In the genomic region with DNA sequence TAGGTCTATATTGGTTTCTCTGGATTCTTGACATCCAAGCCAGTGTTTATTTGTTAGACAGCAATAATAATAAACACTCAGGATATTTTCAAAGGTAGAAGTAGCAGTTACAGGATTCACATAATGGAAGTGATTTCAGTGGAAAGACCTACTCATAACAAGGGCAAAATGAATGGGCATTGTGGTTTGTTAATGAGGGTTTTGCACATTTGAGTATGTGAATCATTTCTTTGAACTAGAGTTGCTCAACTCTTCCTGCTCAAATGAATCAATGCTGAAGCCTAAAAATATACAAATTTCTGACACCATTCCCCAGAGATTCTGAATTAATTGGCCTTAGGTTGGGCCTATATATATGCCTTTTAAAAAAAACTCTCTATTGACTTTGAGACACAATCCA, we compare ENCODE assay signal across 19 cellular contexts. TPM values are rescaled to one million over a fixed set of nuclear protein-coding genes. Genes with fewer than 3 reads are reported as not detected.
DNase-seq lines count a peak whose midpoint lies in the region; ATAC-seq and TF ChIP-seq lines count a peak whose summit lies in the region.
"Had no signal": no experiment of that assay in that cellular context is flagged by ENCODE, and none has a peak within 500 bp of the region (broad histone marks: within the 10 kb centered on the region; RNA-seq: fewer than 3 reads in every experiment).

No MANE protein-coding gene starts in this region.

- no peak for TF ChIP-seq POLR2A in prostate gland (IDR thresholded peaks at IDR 0.05)
- TF ChIP-seq POLR2A in gastroesophageal sphincter (IDR thresholded peaks at IDR 0.05), result no peak

- DNase-seq in activated naive CD4-positive, alpha-beta T cell treated with anti-CD3 and anti-CD28 coated beads, Interleukin-2, amount 50 U/mL, for 72 hours (ENCODE audit: low spot score in 2 of 2), result no peak
- DNase-seq in activated naive CD4-positive, alpha-beta T cell treated with anti-CD3 and anti-CD28 coated beads for 36 hours, result no peak
- DNase-seq in NOMO-1 treated with dmso at 0.1 percent for 144 hours (lab: John Stamatoyannopoulos, UW; ENCODE audit: unreplicated experiment) (peak; percentile 72), epithelial cell of esophagus (ENCODE audit: low read depth) (peak; percentile 72), smooth muscle cell (lab: John Stamatoyannopoulos, UW; ENCODE audit: unreplicated experiment) (no peak), prostate gland (ENCODE audit: low spot score) (no peak)
- DNase-seq: activated T-cell treated with anti-CD3 and anti-CD28 coated beads, Interleukin-2, amount 50 U/mL, for 4 hours; endodermal cell; gastrocnemius medialis; IMR-90; NCI-H1092; NCI-H82; RPMI8226; stimulated activated CD4-positive, alpha-beta T cell treated with anti-CD3 and anti-CD28 coated beads, Interleukin-1b, Interleukin-23, amount 100 ng/mL, for 48 hours had no signal

- no peak for TF ChIP-seq CTCF in epithelial cell of esophagus (IDR thresholded peaks at IDR 0.05; ENCODE audit: insufficient read depth, low read depth, low read length, missing control alignments)
- TF ChIP-seq CTCF in smooth muscle cell (IDR thresholded peaks at IDR 0.05; ENCODE audit: borderline replicate concordance, insufficient read depth, poor library complexity, severe bottlenecking), result no peak
- TF ChIP-seq CTCF in prostate gland (IDR thresholded peaks at IDR 0.05), result no peak
- no peak for TF ChIP-seq CTCF in gastroesophageal sphincter (IDR thresholded peaks at IDR 0.05)

- TF ChIP-seq EP300 in gastroesophageal sphincter (IDR thresholded peaks at IDR 0.05), result no peak

- peaks cover 3% of the 10 kb centered on the region for H3K4me1 Mint-ChIP-seq in activated naive CD4-positive, alpha-beta T cell treated with anti-CD3 and anti-CD28 coated beads for 36 hours (ENCODE audit: low read depth)
- H3K4me1 Mint-ChIP-seq: endodermal cell had no signal

- H3K4me1 ChIP-seq in smooth muscle cell (ENCODE audit: low read depth) (no peaks in the 10 kb centered on the region), prostate gland (replicated peaks) (no peaks in the 10 kb centered on the region), gastroesophageal sphincter (peaks cover 0 to 7% (median 4%) of the 10 kb centered on the region in 3 donors)
- H3K4me1 ChIP-seq: gastrocnemius medialis had no signal

- peak; percentile 68 to 90 for ATAC-seq in activated naive CD4-positive, alpha-beta T cell treated with anti-CD3 and anti-CD28 coated beads, Interleukin-2, amount 50 U/mL, for 72 hours
- ATAC-seq in GM18502 (IDR thresholded peaks at IDR 0.05; ENCODE audit: poor library complexity, unreplicated experiment) (no peak), gastroesophageal sphincter (no peak)
- ATAC-seq: activated T-cell treated with anti-CD3 and anti-CD28 coated beads, Interleukin-2, amount 50 U/mL, for 4 hours; gastrocnemius medialis; sciatic nerve had no signal

- no peaks in the 10 kb centered on the region for H3F3A ChIP-seq in smooth muscle cell (ENCODE audit: low read depth)

- no peaks in the 10 kb centered on the region for H3K79me2 ChIP-seq in smooth muscle cell (ENCODE audit: low read depth)

- CTCF ChIA-PET in activated naive CD4-positive, alpha-beta T cell treated with anti-CD3 and anti-CD28 coated beads for 36 hours (lab: Charles Lee), result no interaction called here

- H3K36me3 ChIP-seq in smooth muscle cell (ENCODE audit: low read depth), result no peaks in the 10 kb centered on the region
- no peaks in the 10 kb centered on the region for H3K36me3 ChIP-seq in prostate gland
- no peaks in the 10 kb centered on the region for H3K36me3 ChIP-seq in gastroesophageal sphincter
- H3K36me3 ChIP-seq: gastrocnemius medialis had no signal

- H3K9me3 Mint-ChIP-seq in activated naive CD4-positive, alpha-beta T cell treated with anti-CD3 and anti-CD28 coated beads, Interleukin-2, amount 50 U/mL, for 72 hours, result peaks cover 14 to 22% of the 10 kb centered on the region in 2 donors
- peaks cover 13% of the 10 kb centered on the region for H3K9me3 Mint-ChIP-seq in activated naive CD4-positive, alpha-beta T cell treated with anti-CD3 and anti-CD28 coated beads for 36 hours

- no peaks in the 10 kb centered on the region for H4K20me1 ChIP-seq in smooth muscle cell (ENCODE audit: low read depth)

- H3K9me3 ChIP-seq in smooth muscle cell (replicated peaks; ENCODE audit: low read depth) (no peaks in the 10 kb centered on the region), prostate gland (no peaks in the 10 kb centered on the region), gastroesophageal sphincter (peaks cover 0 to 18% (median 0%) of the 10 kb centered on the region in 3 donors)
- H3K9me3 ChIP-seq: gastrocnemius medialis had no signal

- H3K27me3 ChIP-seq in smooth muscle cell (ENCODE audit: low read depth), result peaks cover 27% of the 10 kb centered on the region
- peaks cover 6% of the 10 kb centered on the region for H3K27me3 ChIP-seq in prostate gland (replicated peaks; ENCODE audit: insufficient read depth)
- peaks cover 16% of the 10 kb centered on the region for H3K27me3 ChIP-seq in gastroesophageal sphincter

- H3K27me3 Mint-ChIP-seq in activated naive CD4-positive, alpha-beta T cell treated with anti-CD3 and anti-CD28 coated beads for 36 hours (ENCODE audit: low read depth), result peaks cover 15% of the 10 kb centered on the region

- no peak overlapping the region for H3K9ac ChIP-seq in smooth muscle cell (ENCODE audit: low read depth)

- H2AFZ ChIP-seq in smooth muscle cell (ENCODE audit: low read depth), result no peak overlapping the region

- no peak overlapping the region for H3K27ac Mint-ChIP-seq in activated naive CD4-positive, alpha-beta T cell treated with anti-CD3 and anti-CD28 coated beads, Interleukin-2, amount 50 U/mL, for 72 hours
- no peak overlapping the region for H3K27ac Mint-ChIP-seq in activated naive CD4-positive, alpha-beta T cell treated with anti-CD3 and anti-CD28 coated beads for 36 hours
- H3K27ac Mint-ChIP-seq: endodermal cell had no signal

- H3K27ac ChIP-seq in smooth muscle cell (ENCODE audit: low read depth) (peak overlapping the region; percentile 7), prostate gland (no peak overlapping the region), gastroesophageal sphincter (no peak overlapping the region)
- H3K27ac ChIP-seq: gastrocnemius medialis had no signal

- no peak overlapping the region for H3K4me2 ChIP-seq in smooth muscle cell

- no peak overlapping the region for H3K4me3 ChIP-seq in epithelial cell of esophagus (ENCODE audit: low read length)
- no peak overlapping the region for H3K4me3 ChIP-seq in smooth muscle cell
- H3K4me3 ChIP-seq in prostate gland, result no peak overlapping the region
- no peak overlapping the region for H3K4me3 ChIP-seq in gastroesophageal sphincter
- H3K4me3 ChIP-seq: gastrocnemius medialis had no signal

- H3K36me3 Mint-ChIP-seq in activated naive CD4-positive, alpha-beta T cell treated with anti-CD3 and anti-CD28 coated beads, Interleukin-2, amount 50 U/mL, for 72 hours, result peaks cover 9 to 25% of the 10 kb centered on the region in 2 donors
- H3K36me3 Mint-ChIP-seq in activated naive CD4-positive, alpha-beta T cell treated with anti-CD3 and anti-CD28 coated beads for 36 hours (ENCODE audit: low read depth), result no peaks in the 10 kb centered on the region

- intact Hi-C loops in activated naive CD4-positive, alpha-beta T cell treated with anti-CD3 and anti-CD28 coated beads for 36 hours (cut with micrococcal nuclease), result no loop called here
- intact Hi-C loops in prostate gland (cut with DNase I), result no loop called here

- no peak overlapping the region for H3K4me3 Mint-ChIP-seq in activated naive CD4-positive, alpha-beta T cell treated with anti-CD3 and anti-CD28 coated beads for 36 hours
- H3K4me3 Mint-ChIP-seq: activated T-cell treated with anti-CD3 and anti-CD28 coated beads, Interleukin-2, amount 50 U/mL, for 4 hours; endodermal cell had no signal

RNA-seq across cellular contexts. Expression of gene COL6A5, which starts 4.1 kb away (rescaled TPM):
- total RNA-seq in activated naive CD4-positive, alpha-beta T cell treated with anti-CD3 and anti-CD28 coated beads, Interleukin-2, amount 50 U/mL, for 72 hours, result not detected
- total RNA-seq in activated naive CD4-positive, alpha-beta T cell treated with anti-CD3 and anti-CD28 coated beads for 36 hours, result not detected
- 0.18 and 1.2 TPM in 2 replicates for total RNA-seq in smooth muscle cell
- polyA plus RNA-seq in smooth muscle cell, result 0.18 TPM in 1 of 2 replicates, not detected in the other
- under 1 TPM in 1 of 2 donors, not detected in 1; 0.57 TPM for total RNA-seq in prostate gland
- under 1 TPM in 1 of 4 donors, not detected in 3; 0.04 TPM for total RNA-seq in gastroesophageal sphincter
- total RNA-seq: activated T-cell treated with anti-CD3 and anti-CD28 coated beads, Interleukin-2, amount 50 U/mL, for 4 hours; gastrocnemius medialis; IMR-90; osteoblast; sciatic nerve had no signal
- polyA plus RNA-seq: AG04450, IMR-90 had no signal

Comparison
In these comparisons a context has a peak if more than half of its experiments do, and no peak if none do; other contexts are left out.
1. ATAC-seq: peak in activated naive CD4-positive, alpha-beta T cell treated with anti-CD3 and anti-CD28 coated beads, Interleukin-2, amount 50 U/mL, for 72 hours (2 of 2); none in GM18502 (single experiment) and gastroesophageal sphincter (single experiment).
2. DNase-seq: peak in NOMO-1 treated with dmso at 0.1 percent for 144 hours (single experiment) and epithelial cell of esophagus (single experiment); none in activated naive CD4-positive, alpha-beta T cell treated with anti-CD3 and anti-CD28 coated beads, Interleukin-2, amount 50 U/mL, for 72 hours (0 of 2), activated naive CD4-positive, alpha-beta T cell treated with anti-CD3 and anti-CD28 coated beads for 36 hours (single experiment), smooth muscle cell (single experiment) and prostate gland (single experiment).